In genomic region chr22:23223566-23224317, GRCh38 we compare ENCODE assay signal across 1 cellular context.
TF ChIP-seq lines count a peak whose summit lies in the region.

No MANE protein-coding gene starts in this region.

TF ChIP-seq in SK-N-SH, 30 proteins besides CTCF, POLR2A, EP300 and RAD21 (continued from another document):
- no peak for TF ChIP-seq TCF12 (IDR thresholded peaks at IDR 0.05)
- no peak for TF ChIP-seq ZBTB33 (IDR thresholded peaks at IDR 0.05; ENCODE audit: borderline replicate concordance, low read depth)
- no peak for TF ChIP-seq NRF1 (IDR thresholded peaks at IDR 0.05; ENCODE audit: low read depth, low read length)
- no peak for TF ChIP-seq RXRA (IDR thresholded peaks at IDR 0.05; ENCODE audit: borderline replicate concordance, low read depth)
- TF ChIP-seq JUND (IDR thresholded peaks at IDR 0.05), result no peak
- no peak for TF ChIP-seq POLR2AphosphoS5 (IDR thresholded peaks at IDR 0.05; ENCODE audit: low read depth, low read length)
- TF ChIP-seq USF2 (IDR thresholded peaks at IDR 0.05; ENCODE audit: borderline replicate concordance, low read depth, low read length), result no peak
- peak; percentile 42; the same call in 1 of the 2 replicates for TF ChIP-seq RCOR1 (IDR thresholded peaks at IDR 0.05; ENCODE audit: low read length)
- TF ChIP-seq TEAD4 (IDR thresholded peaks at IDR 0.05; ENCODE audit: borderline replicate concordance, insufficient read depth), result no peak
- peak; percentile 51 for TF ChIP-seq CHD2 (IDR thresholded peaks at IDR 0.05; ENCODE audit: low read length, partially characterized antibody)
- no peak for TF ChIP-seq MAX (IDR thresholded peaks at IDR 0.05; ENCODE audit: low read depth)
- TF ChIP-seq YY1 (IDR thresholded peaks at IDR 0.05; ENCODE audit: low read depth), result no peak
- TF ChIP-seq FOXJ3 (CRISPR knock-in tag; IDR thresholded peaks at IDR 0.05), result peak; percentile 45; the same call in 1 of the 2 replicates
- TF ChIP-seq RFX5 (IDR thresholded peaks at IDR 0.05; ENCODE audit: low read length), result no peak
- peak; percentile 96 for TF ChIP-seq GATA2 (CRISPR knock-in tag; IDR thresholded peaks at IDR 0.05)
- TF ChIP-seq USF1 (IDR thresholded peaks at IDR 0.05; ENCODE audit: borderline replicate concordance, low read depth), result no peak
- TF ChIP-seq GABPA (IDR thresholded peaks at IDR 0.05; ENCODE audit: low read depth), result no peak
- TF ChIP-seq NFIC (IDR thresholded peaks at IDR 0.05; ENCODE audit: borderline replicate concordance), result 0 out of 2 replicates have a peak, but pooled peaks have one; percentile 14
- TF ChIP-seq SIN3A (IDR thresholded peaks at IDR 0.05; ENCODE audit: borderline replicate concordance, low read depth, low read length), result no peak
- no peak for TF ChIP-seq FOXM1 (IDR thresholded peaks at IDR 0.05; ENCODE audit: low read depth)
TF ChIP-seq in SK-N-SH: peak in this region for 6.
